In the genomic region with DNA sequence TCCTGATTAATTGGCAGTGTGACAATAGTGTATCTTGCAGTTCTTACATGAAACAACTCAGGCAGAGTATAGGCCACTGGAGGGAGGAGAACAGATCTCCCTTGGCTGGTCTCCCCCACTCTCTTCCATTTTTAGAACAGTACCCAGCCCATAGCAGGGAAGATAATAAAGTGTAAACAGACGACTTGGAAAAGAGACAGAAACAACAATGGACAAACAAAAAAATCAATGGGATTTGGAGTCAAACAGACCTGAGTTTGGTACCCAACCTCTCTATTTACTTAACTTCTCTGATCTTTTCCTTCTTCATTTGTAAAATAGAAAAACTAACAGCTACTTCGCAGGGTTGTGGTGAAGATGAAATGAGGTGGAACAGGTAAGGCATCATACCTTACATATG, we compare ENCODE assay signal across 22 cellular contexts.
"Had no signal": no experiment of that assay in that cellular context is flagged by ENCODE, and none has a peak within 500 bp of the region (broad histone marks: within the 10 kb centered on the region; RNA-seq: fewer than 3 reads in every experiment).

No MANE protein-coding gene starts in this region.

- H3K36me3 Mint-ChIP-seq: natural killer cell treated with Interleukin-12 subunit alpha and Interleukin-12 subunit beta and Interleukin-15 and Interleukin-18, amount 100 ng/mL, for 72 hours; neural progenitor cell; stimulated activated effector memory CD8-positive, alpha-beta T cell treated with anti-CD3 and anti-CD28 coated beads, Interleukin-12 subunit alpha, Interleukin-12 subunit beta, amount 100 ng/mL, for 72 hours; stimulated activated naive B cell treated with anti-CD40 and anti-IgM and Interleukin-4, amounts not matched to agents 10 μg/mL and 1 μg/mL and 100 μg/mL, for 72 hours had no signal

- H3K9me3 Mint-ChIP-seq: natural killer cell treated with Interleukin-12 subunit alpha and Interleukin-12 subunit beta and Interleukin-15 and Interleukin-18, amount 100 ng/mL, for 72 hours; stimulated activated effector memory CD8-positive, alpha-beta T cell treated with anti-CD3 and anti-CD28 coated beads, Interleukin-12 subunit alpha, Interleukin-12 subunit beta, amount 100 ng/mL, for 72 hours; stimulated activated naive CD8-positive, alpha-beta T cell treated with anti-CD3 and anti-CD28 coated beads, Interleukin-15, Interleukin-2, amounts not matched to agents 100 ng/mL and 50 ng/mL, for 24 hours had no signal

- H3K27me3 Mint-ChIP-seq: natural killer cell treated with Interleukin-12 subunit alpha and Interleukin-12 subunit beta and Interleukin-15 and Interleukin-18, amount 100 ng/mL, for 72 hours; progenitor cell of endocrine pancreas; stimulated activated naive B cell treated with anti-CD40 and anti-IgM and Interleukin-4, amounts not matched to agents 10 μg/mL and 1 μg/mL and 100 μg/mL, for 72 hours; stimulated activated naive CD8-positive, alpha-beta T cell treated with anti-CD3 and anti-CD28 coated beads, Interleukin-15, Interleukin-2, amounts not matched to agents 100 ng/mL and 50 ng/mL, for 24 hours had no signal

- H3K4me3 Mint-ChIP-seq: natural killer cell treated with Interleukin-12 subunit alpha and Interleukin-12 subunit beta and Interleukin-15 and Interleukin-18, amount 100 ng/mL, for 72 hours; neural progenitor cell; stimulated activated effector memory CD8-positive, alpha-beta T cell treated with anti-CD3 and anti-CD28 coated beads, Interleukin-12 subunit alpha, Interleukin-12 subunit beta, amount 100 ng/mL, for 72 hours; stimulated activated naive B cell treated with anti-CD40 and anti-IgM and Interleukin-4, amounts not matched to agents 10 μg/mL and 1 μg/mL and 100 μg/mL, for 72 hours; stimulated activated naive CD8-positive, alpha-beta T cell treated with anti-CD3 and anti-CD28 coated beads, Interleukin-15, Interleukin-2, amounts not matched to agents 100 ng/mL and 50 ng/mL, for 24 hours had no signal

- H3K27ac Mint-ChIP-seq: natural killer cell treated with Interleukin-12 subunit alpha and Interleukin-12 subunit beta and Interleukin-15 and Interleukin-18, amount 100 ng/mL, for 72 hours; neural progenitor cell; progenitor cell of endocrine pancreas; stimulated activated effector memory CD8-positive, alpha-beta T cell treated with anti-CD3 and anti-CD28 coated beads, Interleukin-12 subunit alpha, Interleukin-12 subunit beta, amount 100 ng/mL, for 72 hours; stimulated activated naive B cell treated with anti-CD40 and anti-IgM and Interleukin-4, amounts not matched to agents 10 μg/mL and 1 μg/mL and 100 μg/mL, for 72 hours; stimulated activated naive CD8-positive, alpha-beta T cell treated with anti-CD3 and anti-CD28 coated beads, Interleukin-15, Interleukin-2, amounts not matched to agents 100 ng/mL and 50 ng/mL, for 24 hours had no signal

- DNase-seq: occipital lobe; ovary; posterior cingulate gyrus; psoas muscle; right cardiac atrium; right lobe of liver; sigmoid colon; small intestine; stimulated activated CD4-positive, alpha-beta T cell treated with anti-CD3 and anti-CD28 coated beads, Interleukin-15, amount 100 ng/mL, for 24 hours; stimulated activated CD4-positive, alpha-beta T cell treated with anti-CD3 and anti-CD28 coated beads, Interleukin-2, amount 100 ng/mL, for 24 hours; stimulated activated CD4-positive, alpha-beta T cell treated with anti-CD3 and anti-CD28 coated beads, Interleukin-2, amount 100 ng/mL, for 48 hours; stimulated activated CD4-positive, alpha-beta T cell treated with anti-CD3 and anti-CD28 coated beads, Interleukin-4, amount 100 ng/mL, for 24 hours; stimulated activated naive B cell treated with anti-CD40 and anti-IgM and Interleukin-4, amounts not matched to agents 10 μg/mL and 1 μg/mL and 100 μg/mL, for 72 hours; stimulated activated naive CD4-positive, alpha-beta T cell treated with Interleukin-2 at 50 U/mL for 16 hours; stomach; thyroid gland; upper lobe of left lung had no signal

- H3K4me1 Mint-ChIP-seq: stimulated activated effector memory CD8-positive, alpha-beta T cell treated with anti-CD3 and anti-CD28 coated beads, Interleukin-12 subunit alpha, Interleukin-12 subunit beta, amount 100 ng/mL, for 72 hours; stimulated activated naive B cell treated with anti-CD40 and anti-IgM and Interleukin-4, amounts not matched to agents 10 μg/mL and 1 μg/mL and 100 μg/mL, for 72 hours had no signal
